In genomic region chr6:43878127-43878634, GRCh38 we compare ENCODE assay signal across 1 cellular context.
TF ChIP-seq lines count a peak whose summit lies in the region.

No MANE protein-coding gene starts in this region.

TF ChIP-seq in WTC11, 78 proteins besides CTCF, POLR2A, EP300 and RAD21 (continued from another document):
- no peak for TF ChIP-seq AFF4 (CRISPR knock-in tag; IDR thresholded peaks at IDR 0.05; ENCODE audit: borderline replicate concordance)
- no peak for TF ChIP-seq ERG (CRISPR knock-in tag; IDR thresholded peaks at IDR 0.05)
- no peak for TF ChIP-seq CDX4 (CRISPR knock-in tag; IDR thresholded peaks at IDR 0.05; ENCODE audit: borderline replicate concordance)
- no peak for TF ChIP-seq RELA (CRISPR knock-in tag; IDR thresholded peaks at IDR 0.05; ENCODE audit: borderline replicate concordance)
- no peak for TF ChIP-seq MYBL2 (CRISPR knock-in tag; IDR thresholded peaks at IDR 0.05)
TF ChIP-seq in WTC11: peak in this region for 0.
